Comparison of ENCODE assay signal across 8 cellular contexts in the genomic region with DNA sequence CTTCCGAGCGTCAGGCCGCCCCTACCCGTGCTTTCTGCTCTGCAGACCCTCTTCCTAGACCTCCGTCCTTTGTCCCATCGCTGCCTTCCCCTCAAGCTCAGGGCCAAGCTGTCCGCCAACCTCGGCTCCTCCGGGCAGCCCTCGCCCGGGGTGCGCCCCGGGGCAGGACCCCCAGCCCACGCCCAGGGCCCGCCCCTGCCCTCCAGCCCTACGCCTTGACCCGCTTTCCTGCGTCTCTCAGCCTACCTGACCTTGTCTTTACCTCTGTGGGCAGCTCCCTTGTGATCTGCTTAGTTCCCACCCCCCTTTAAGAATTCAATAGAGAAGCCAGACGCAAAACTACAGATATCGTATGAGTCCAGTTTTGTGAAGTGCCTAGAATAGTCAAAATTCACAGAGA. TPM values are rescaled to one million over a fixed set of nuclear protein-coding genes. Genes with fewer than 3 reads are reported as not detected.
A peak's percentile ranks its signal among the peaks of the same experiment; 100 is the strongest.
DNase-seq lines count a peak whose midpoint lies in the region; ATAC-seq and TF ChIP-seq lines count a peak whose summit lies in the region.
"Not testable (repeated sequence)": the region's sequence is repeated elsewhere in the genome, so short reads cannot be mapped to it uniquely, and the experiment has no call there.

A gene with protein sequence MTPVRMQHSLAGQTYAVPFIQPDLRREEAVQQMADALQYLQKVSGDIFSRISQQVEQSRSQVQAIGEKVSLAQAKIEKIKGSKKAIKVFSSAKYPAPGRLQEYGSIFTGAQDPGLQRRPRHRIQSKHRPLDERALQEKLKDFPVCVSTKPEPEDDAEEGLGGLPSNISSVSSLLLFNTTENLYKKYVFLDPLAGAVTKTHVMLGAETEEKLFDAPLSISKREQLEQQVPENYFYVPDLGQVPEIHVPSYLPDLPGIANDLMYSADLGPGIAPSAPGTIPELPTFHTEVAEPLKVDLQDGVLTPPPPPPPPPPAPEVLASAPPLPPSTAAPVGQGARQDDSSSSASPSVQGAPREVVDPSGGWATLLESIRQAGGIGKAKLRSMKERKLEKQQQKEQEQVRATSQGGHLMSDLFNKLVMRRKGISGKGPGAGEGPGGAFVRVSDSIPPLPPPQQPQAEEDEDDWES (minus strand): TSS at position 101 of the 400 bp plus-strand sequence. CDS start 4,457 bp downstream, outside the sequence.

- peak within 1 kb of the TSS; percentile 58 for H3K4me3 ChIP-seq in BLaER1
- H3K4me3 ChIP-seq in HUES6 (ENCODE audit: low read depth, low read length) = peak within 1 kb of the TSS; percentile 54
- H3K4me3 ChIP-seq in adipocyte (ENCODE audit: low read length) = peak within 1 kb of the TSS; percentile 68
- peak within 1 kb of the TSS; percentile 49 to 52 for H3K4me3 ChIP-seq in esophagus (ENCODE audit: low read depth in 1 of 2, low read length in 2 of 2)
- peak within 1 kb of the TSS; percentile 48 for H3K4me3 ChIP-seq in iPS-18a (ENCODE audit: low read length)
- peak within 1 kb of the TSS; percentile 51 for H3K4me3 ChIP-seq in neuron (ENCODE audit: low read length)
- peak within 1 kb of the TSS; percentile 61 for H3K4me3 ChIP-seq in thoracic aorta

- not testable (repeated sequence) for ATAC-seq in thoracic aorta (ENCODE audit: insufficient number of reproducible peaks, low FRiP score, low read depth)

- not testable (repeated sequence) for H3K27ac ChIP-seq in BLaER1; HUES6 (ENCODE audit: low read depth, low read length); esophagus (ENCODE audit: low read depth in 2 of 2, low read length in 1 of 2); iPS-18a (ENCODE audit: low read length); thoracic aorta

- intact Hi-C loops in T-helper 1 cell treated with Interleukin-12 subunit alpha and Interleukin-12 subunit beta and Interleukin-4 antibody, amounts not matched to agents 30 ng/mL and 1 ng/mL, for 36 hours (cut with micrococcal nuclease) = not testable (repeated sequence)

- not testable (repeated sequence) for H3K36me3 ChIP-seq in BLaER1; HUES6 (ENCODE audit: control insufficient read depth, insufficient read depth, low read length); adipocyte (ENCODE audit: control insufficient read depth, insufficient read depth, low read length, severe bottlenecking); esophagus (ENCODE audit: control insufficient read depth in 2 of 2, insufficient read depth in 2 of 2, low read length in 1 of 2); iPS-18a (ENCODE audit: control insufficient read depth, low read depth, low read length); neuron (ENCODE audit: insufficient read depth, low read length); thoracic aorta

- DNase-seq in adipocyte (ENCODE audit: low read depth); thoracic aorta (ENCODE audit: low spot score): not testable (repeated sequence)

- H3K4me2 ChIP-seq in BLaER1 = not testable (repeated sequence)

- not testable (repeated sequence) for H3K9ac ChIP-seq in BLaER1; iPS-18a (ENCODE audit: low read length)
- H3K9ac ChIP-seq in HUES6 (ENCODE audit: low read length) (peak within 1 kb of the TSS; percentile 31), adipocyte (ENCODE audit: low read length) (peak within 1 kb of the TSS; percentile 56)

- H3K27me3 ChIP-seq in BLaER1; HUES6 (ENCODE audit: control insufficient read depth, insufficient read depth, low read length); adipocyte (replicated peaks; ENCODE audit: control insufficient read depth, insufficient read depth, low read length); esophagus (ENCODE audit: control insufficient read depth in 1 of 2, insufficient read depth in 2 of 2, low read length in 2 of 2); iPS-18a (ENCODE audit: control insufficient read depth, insufficient read depth, low read length); neuron (ENCODE audit: insufficient read depth, low read length); thoracic aorta (replicated peaks; ENCODE audit: insufficient read depth): not testable (repeated sequence)

- H4K20me1 ChIP-seq in BLaER1 = not testable (repeated sequence)

- not testable (repeated sequence) for TF ChIP-seq CTCF in thoracic aorta (IDR thresholded peaks at IDR 0.05)

- H3K4me1 ChIP-seq in BLaER1; HUES6 (ENCODE audit: control insufficient read depth, insufficient read depth, low read length); adipocyte (ENCODE audit: control insufficient read depth, insufficient read depth, low read length); esophagus (ENCODE audit: control insufficient read depth in 2 of 2, insufficient read depth in 2 of 2, low read length in 1 of 2); iPS-18a (ENCODE audit: control insufficient read depth, low read depth, low read length); neuron (ENCODE audit: insufficient read depth, low read length); thoracic aorta (ENCODE audit: control insufficient read depth in 1 of 2, low read depth in 2 of 2): not testable (repeated sequence)

- not testable (repeated sequence) for H3K9me3 ChIP-seq in BLaER1; HUES6 (ENCODE audit: control insufficient read depth, insufficient read depth, low read depth, low read length); adipocyte (ENCODE audit: control insufficient read depth, low read length); esophagus (ENCODE audit: control insufficient read depth in 2 of 2, insufficient read depth in 1 of 2, low read depth in 1 of 2, low read length in 1 of 2); iPS-18a (ENCODE audit: control insufficient read depth, low read depth, low read length); neuron (ENCODE audit: low read length); thoracic aorta

- 0% methylated on average over 2 of the region's 20 CpGs; no CpG with 5 or more reads in 1 of the 2 donors for WGBS in esophagus, 2 donors

- H2AFZ ChIP-seq in neuron (ENCODE audit: low read depth, low read length) = not testable (repeated sequence)

RNA-seq across cellular contexts. Expression of the gene that starts here (rescaled TPM):
- 20.3 and 22.0 TPM in 2 replicates for total RNA-seq in T-helper 1 cell treated with Interleukin-12 subunit alpha and Interleukin-12 subunit beta and Interleukin-4 antibody, amounts not matched to agents 30 ng/mL and 1 ng/mL, for 36 hours
- 10 to 100 TPM; 11.4 to 18.9 TPM for polyA plus RNA-seq in esophagus
- 10 to 100 TPM in 1 of 2 donors, 1 to 10 TPM in 1; 1.8 to 19.8 TPM for total RNA-seq in thoracic aorta
